19 cellular contexts compared by ENCODE assay signal in the genomic region with DNA sequence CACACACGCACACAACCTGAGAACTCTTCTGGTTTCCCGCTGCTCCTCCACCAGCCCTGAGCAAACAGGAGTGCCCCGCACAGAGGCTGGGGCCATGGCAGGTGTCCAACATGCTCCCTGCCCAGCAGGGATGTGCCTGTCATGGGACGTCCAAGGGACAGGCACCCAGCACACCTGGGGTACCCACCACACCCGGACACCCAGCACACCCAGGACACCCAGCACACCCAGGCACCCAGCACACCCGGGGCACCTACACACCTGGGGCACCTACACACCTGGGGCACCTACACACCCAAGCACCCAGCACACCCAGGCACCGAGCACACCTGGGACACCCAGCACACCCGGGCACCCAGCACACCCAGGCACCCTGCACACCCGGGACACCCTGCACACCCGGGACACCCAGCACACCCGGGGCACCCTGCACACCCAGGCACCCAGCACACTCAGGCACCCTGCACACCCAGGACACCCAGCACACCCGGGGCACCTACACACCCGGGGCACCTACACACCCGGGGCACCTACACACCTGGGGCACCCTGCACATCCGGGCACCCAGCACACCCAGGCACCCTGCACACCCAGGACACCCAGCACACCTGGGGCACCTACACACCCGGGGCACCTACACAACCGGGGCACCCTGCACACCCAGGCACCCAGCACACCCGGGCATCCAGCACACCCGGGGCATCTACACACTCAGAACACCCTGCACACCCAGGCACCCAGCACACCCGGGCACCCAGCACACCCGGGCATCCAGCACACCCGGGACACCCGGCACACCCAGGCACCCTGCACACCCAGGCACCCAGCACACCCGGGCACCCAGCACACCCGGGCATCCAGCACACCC. TPM values are rescaled to one million over a fixed set of nuclear protein-coding genes. Genes with fewer than 3 reads are reported as not detected.
"Had no signal": no experiment of that assay in that cellular context is flagged by ENCODE, and none has a peak within 500 bp of the region (broad histone marks: within the 10 kb centered on the region; RNA-seq: fewer than 3 reads in every experiment).

No MANE protein-coding gene starts in this region.

- H3K36me3 ChIP-seq: vagina had no signal

- H3K27ac ChIP-seq: ascending aorta, gastrocnemius medialis, pancreas, sigmoid colon, tibial artery, vagina had no signal

- H3K4me3 ChIP-seq: ascending aorta, gastrocnemius medialis, pancreas, sigmoid colon, tibial artery, vagina had no signal

- H3K4me1 ChIP-seq: ascending aorta, gastrocnemius medialis, pancreas had no signal

- DNase-seq: activated CD8-positive, alpha-beta memory T cell treated with anti-CD3 and anti-CD28 coated beads for 24 hours; activated CD8-positive, alpha-beta memory T cell treated with anti-CD3 and anti-CD28 coated beads, Interleukin-2, amount 50 U/mL, for 48 hours; activated gamma-delta T cell; activated T-cell treated with anti-CD3 and anti-CD28 coated beads, Interleukin-2, amount 50 U/mL, for 48 hours; effector CD4-positive, alpha-beta T cell; gastrocnemius medialis; mesenchymal stem cell; naive thymus-derived CD8-positive, alpha-beta T cell; pancreas; sigmoid colon; stimulated activated naive CD4-positive, alpha-beta T cell; substantia nigra; T-helper 1 cell; T1000 had no signal

- H3K27me3 ChIP-seq: ascending aorta, gastrocnemius medialis, pancreas, sigmoid colon, tibial artery, vagina had no signal

- ATAC-seq: activated CD4-positive, CD25-positive, alpha-beta regulatory T cell treated with anti-CD3 and anti-CD28 coated beads, Interleukin-2, amount 50 U/mL, for 24 hours; gastrocnemius medialis; naive thymus-derived CD8-positive, alpha-beta T cell; pancreas had no signal

- H3K9me3 ChIP-seq: ascending aorta, gastrocnemius medialis, pancreas, sigmoid colon, tibial artery, vagina had no signal

RNA-seq across cellular contexts. Expression of a gene that starts 52.3 kb away (rescaled TPM):
- total RNA-seq: ascending aorta; gastrocnemius medialis; kidney epithelial cell; naive thymus-derived CD8-positive, alpha-beta T cell; sigmoid colon; vagina had no signal
